5 cellular contexts compared by ENCODE assay signal in the genomic region with DNA sequence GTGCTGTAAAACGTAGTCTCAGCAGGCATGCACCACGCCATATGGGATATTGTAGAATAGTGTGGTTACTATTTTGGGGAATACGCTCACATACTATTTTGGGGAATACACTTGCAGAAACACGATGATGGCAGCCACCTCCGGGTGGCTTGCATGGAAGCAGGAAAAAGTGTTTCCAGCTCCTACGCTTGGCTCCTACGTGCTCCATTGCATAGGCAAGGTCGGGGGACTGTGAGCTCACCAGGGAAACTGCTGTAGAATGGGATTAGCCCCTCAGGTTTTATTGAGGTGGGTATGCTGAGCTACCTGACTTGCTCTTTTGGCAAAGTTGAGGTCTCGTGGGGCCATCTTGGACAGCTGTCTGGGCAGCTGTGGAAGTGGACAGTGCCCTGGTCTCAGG.
"Had no signal": no experiment of that assay in that cellular context is flagged by ENCODE, and none has a peak within 500 bp of the region (broad histone marks: within the 10 kb centered on the region; RNA-seq: fewer than 3 reads in every experiment).

No MANE protein-coding gene starts in this region.

- H3K4me3 Mint-ChIP-seq: GM23338, H9 had no signal

- H3K27ac Mint-ChIP-seq: GM23338, H9 had no signal

- H2AFZ ChIP-seq: GM23338 had no signal

- DNase-seq: H9, HCEC 1CT, IMR-90 had no signal

- H3K4me2 ChIP-seq: GM23338 had no signal

- H3K4me3 ChIP-seq: GM23338, K562 had no signal

- H3K9me3 Mint-ChIP-seq: GM23338, H9 had no signal
